7 cellular contexts compared by ENCODE assay signal in the genomic region with DNA sequence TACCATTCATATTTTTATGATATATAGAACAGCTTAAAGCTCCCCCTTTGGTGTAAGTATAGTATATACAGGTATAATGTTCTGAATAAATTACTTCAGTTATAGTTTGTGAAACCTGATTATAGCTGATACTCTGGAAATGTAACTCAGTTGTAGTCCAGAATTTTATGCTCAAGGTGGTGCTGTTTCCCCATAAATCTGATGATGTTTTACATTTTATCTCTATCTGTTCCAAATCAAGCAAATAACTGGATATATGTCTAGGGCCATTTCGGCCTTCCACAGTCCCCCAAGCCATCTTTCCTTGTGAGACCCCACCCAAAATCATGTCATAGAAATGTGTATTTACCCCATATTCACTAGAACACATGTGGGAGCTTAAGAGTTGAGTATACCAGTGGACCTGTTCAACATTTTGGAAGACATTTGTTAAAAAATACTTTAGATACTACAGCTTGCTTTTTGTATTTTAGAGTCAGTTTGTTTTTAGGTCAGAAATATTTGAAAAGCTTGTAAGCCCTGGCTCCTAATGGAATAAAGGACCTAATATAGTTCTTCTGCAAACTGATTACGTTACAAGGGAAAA.
DNase-seq lines count a peak whose midpoint lies in the region; ATAC-seq, FAIRE-seq and TF ChIP-seq lines count a peak whose summit lies in the region.

No MANE protein-coding gene starts in this region.

- H3K4me3 ChIP-seq in WI38 (ENCODE audit: low read depth, low read length) = no peak overlapping the region

- ATAC-seq in HG03139 (IDR thresholded peaks at IDR 0.05; ENCODE audit: unreplicated experiment) (no peak), HG02610 (IDR thresholded peaks at IDR 0.05; ENCODE audit: unreplicated experiment) (no peak)

- DNase-seq in LHCN-M2 (ENCODE audit: low read depth) (peak; percentile 60), globus pallidus (ENCODE audit: low spot score) (peak; percentile 73), renal cortical epithelial cell (ENCODE audit: low read depth) (peak; percentile 51)

- TF ChIP-seq CTCF in WI38 (IDR thresholded peaks at IDR 0.05; ENCODE audit: low read depth, low read length) = peak; percentile 17; the same call in 1 of the 2 replicates

- peak; percentile 87 for FAIRE-seq in G401.6 (lab: Jason Lieb, UNC)
